ENCODE assay signal across 20 cellular contexts in genomic region chr10:113310317-113310716, GRCh38.
"Had no signal": no experiment of that assay in that cellular context is flagged by ENCODE, and none has a peak within 500 bp of the region (broad histone marks: within the 10 kb centered on the region; RNA-seq: fewer than 3 reads in every experiment).

No MANE protein-coding gene starts in this region.

- H3K4me3 Mint-ChIP-seq: activated CD4-positive, alpha-beta T cell treated with anti-CD3 and anti-CD28 coated beads, Interleukin-2, amount 10 ng/mL, durations not matched to agents 24 days and 14 days; activated CD8-positive, alpha-beta T cell treated with anti-CD3 and anti-CD28 coated beads, Interleukin-2, amount 10 ng/mL, durations not matched to agents 7 days and 5 days; activated naive CD8-positive, alpha-beta T cell; activated T-cell treated with anti-CD3 and anti-CD28 coated beads, Interleukin-2, amount 50 U/mL, for 72 hours; T-helper 17 cell; WTC11 had no signal

- H3K4me1 Mint-ChIP-seq: activated CD4-positive, alpha-beta T cell treated with anti-CD3 and anti-CD28 coated beads, Interleukin-2, amount 10 ng/mL, durations not matched to agents 24 days and 14 days; T-helper 17 cell had no signal

- H3K4me1 ChIP-seq: colonic mucosa, esophagus muscularis mucosa, psoas muscle, right lobe of liver had no signal

- H3K4me3 ChIP-seq: colonic mucosa, esophagus muscularis mucosa, hepatocyte, psoas muscle, right lobe of liver, thoracic aorta had no signal

- H3K9me3 Mint-ChIP-seq: activated CD4-positive, alpha-beta T cell treated with anti-CD3 and anti-CD28 coated beads, Interleukin-2, amount 10 ng/mL, durations not matched to agents 24 days and 14 days; naive thymus-derived CD8-positive, alpha-beta T cell had no signal

- H3K79me2 ChIP-seq: hepatocyte had no signal

- ATAC-seq: activated CD8-positive, alpha-beta T cell treated with anti-CD3 and anti-CD28 coated beads, Interleukin-2, amount 10 ng/mL, durations not matched to agents 7 days and 5 days; activated T-cell treated with anti-CD3 and anti-CD28 coated beads, Interleukin-2, amount 50 U/mL, for 72 hours; left lobe of liver; naive thymus-derived CD8-positive, alpha-beta T cell; psoas muscle; T-helper 17 cell had no signal

- H3K4me2 ChIP-seq: hepatocyte had no signal

- H3K36me3 ChIP-seq: colonic mucosa, esophagus muscularis mucosa, right lobe of liver, thoracic aorta had no signal

- H3K27ac Mint-ChIP-seq: activated CD4-positive, alpha-beta T cell treated with anti-CD3 and anti-CD28 coated beads, Interleukin-2, amount 10 ng/mL, durations not matched to agents 24 days and 14 days; activated CD8-positive, alpha-beta T cell treated with anti-CD3 and anti-CD28 coated beads, Interleukin-2, amount 10 ng/mL, durations not matched to agents 7 days and 5 days; activated naive CD8-positive, alpha-beta T cell; activated T-cell treated with anti-CD3 and anti-CD28 coated beads, Interleukin-2, amount 50 U/mL, for 72 hours; naive thymus-derived CD8-positive, alpha-beta T cell; T-helper 17 cell; WTC11 had no signal

- H3K27me3 Mint-ChIP-seq: activated naive CD8-positive, alpha-beta T cell had no signal

- H3K9me3 ChIP-seq: colonic mucosa, esophagus muscularis mucosa, psoas muscle, right lobe of liver, thoracic aorta had no signal

- H3K27ac ChIP-seq: colonic mucosa, esophagus muscularis mucosa, hepatocyte, psoas muscle, right lobe of liver, thoracic aorta had no signal

- H2AFZ ChIP-seq: hepatocyte had no signal

- H3K27me3 ChIP-seq: colonic mucosa, esophagus muscularis mucosa, hepatocyte, right lobe of liver had no signal

- DNase-seq: activated CD4-positive, alpha-beta T cell treated with anti-CD3 and anti-CD28 coated beads, Interleukin-2, amount 10 ng/mL, durations not matched to agents 24 days and 14 days; activated CD8-positive, alpha-beta memory T cell treated with anti-CD3 and anti-CD28 coated beads, Interleukin-2, amount 50 U/mL, for 48 hours; activated CD8-positive, alpha-beta T cell treated with anti-CD3 and anti-CD28 coated beads, Interleukin-2, amount 10 ng/mL, durations not matched to agents 7 days and 5 days; activated gamma-delta T cell; activated T-cell treated with anti-CD3 and anti-CD28 coated beads, Interleukin-2, amount 50 U/mL, for 72 hours; amniotic stem cell; central memory CD4-positive, alpha-beta T cell; colonic mucosa; mammary epithelial cell; naive thymus-derived CD8-positive, alpha-beta T cell; occipital lobe; psoas muscle; right lobe of liver; T-helper 17 cell had no signal

- H3K36me3 Mint-ChIP-seq: activated naive CD8-positive, alpha-beta T cell; naive thymus-derived CD8-positive, alpha-beta T cell; WTC11 had no signal
